25 cellular contexts compared by ENCODE assay signal in the genomic region with DNA sequence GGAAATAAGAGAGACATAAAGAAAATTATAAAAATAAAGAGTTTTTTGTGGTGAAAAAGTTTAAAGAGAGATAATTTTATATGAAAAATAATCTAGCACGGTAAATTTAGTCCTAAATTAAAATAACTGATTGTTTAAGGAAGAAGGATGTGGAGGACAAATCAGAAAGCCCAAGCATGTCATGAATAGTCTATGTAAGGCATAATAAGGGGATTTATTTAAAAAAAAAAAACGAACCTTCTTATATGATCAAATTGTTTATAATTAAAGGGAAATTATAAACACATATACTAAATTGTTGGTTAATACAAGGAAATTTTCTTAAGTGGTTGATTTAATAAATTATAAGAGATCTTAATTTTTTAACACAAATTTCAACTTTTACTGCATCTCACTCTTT.
"Had no signal": no experiment of that assay in that cellular context is flagged by ENCODE, and none has a peak within 500 bp of the region (broad histone marks: within the 10 kb centered on the region; RNA-seq: fewer than 3 reads in every experiment).

No MANE protein-coding gene starts in this region.

- H3K4me1 Mint-ChIP-seq: activated T-helper 17 cell treated with anti-CD3 and anti-CD28 coated beads, Interleukin-2, amount 50 U/mL, for 72 hours; immature natural killer cell; natural killer cell had no signal

- H3K36me3 ChIP-seq: adrenal gland, ascending aorta, left ventricle myocardium inferior, ovary, right atrium auricular region, spleen, uterus had no signal

- H3K27me3 Mint-ChIP-seq: activated naive CD8-positive, alpha-beta T cell; activated T-helper 17 cell treated with anti-CD3 and anti-CD28 coated beads, Interleukin-2, amount 50 U/mL, for 72 hours had no signal

- DNase-seq: activated CD4-positive, alpha-beta T cell treated with anti-CD3 and anti-CD28 coated beads for 1 hour; activated T-cell treated with anti-CD3 and anti-CD28 coated beads, Interleukin-2, amount 50 U/mL, for 1 hour; adrenal gland; central memory CD4-positive, alpha-beta T cell; dermis blood vessel endothelial cell; effector CD8-positive, alpha-beta T cell; erythroblast; foreskin keratinocyte; immature natural killer cell; kidney glomerular epithelial cell; left ventricle myocardium inferior; midbrain; natural killer cell; ovary; psoas muscle; spleen; stimulated activated CD4-positive, alpha-beta T cell treated with anti-CD3 and anti-CD28 coated beads, Interleukin-4, amount 100 ng/mL, for 1 hour; stimulated activated naive CD4-positive, alpha-beta T cell; testis; trophoblast cell; uterus had no signal

- H3K4me1 ChIP-seq: adrenal gland, ascending aorta, foreskin keratinocyte, left ventricle myocardium inferior, psoas muscle, right atrium auricular region, spleen, uterus had no signal

- H3K27ac ChIP-seq: adrenal gland, ascending aorta, foreskin keratinocyte, left ventricle myocardium inferior, ovary, psoas muscle, right atrium auricular region, spleen, testis, uterus had no signal

- H3K4me3 ChIP-seq: adrenal gland, ascending aorta, left ventricle myocardium inferior, ovary, psoas muscle, right atrium auricular region, spleen, testis, uterus had no signal

- H3K9me3 ChIP-seq: adrenal gland, ascending aorta, ovary, psoas muscle, testis, uterus had no signal

- ATAC-seq: activated T-helper 17 cell treated with anti-CD3 and anti-CD28 coated beads, Interleukin-2, amount 50 U/mL, for 72 hours; foreskin keratinocyte; natural killer cell; psoas muscle had no signal

- H3K36me3 Mint-ChIP-seq: activated naive CD8-positive, alpha-beta T cell had no signal

- H3K27ac Mint-ChIP-seq: activated naive CD8-positive, alpha-beta T cell; activated T-helper 17 cell treated with anti-CD3 and anti-CD28 coated beads, Interleukin-2, amount 50 U/mL, for 72 hours; immature natural killer cell; natural killer cell had no signal

- H3K4me3 Mint-ChIP-seq: activated naive CD8-positive, alpha-beta T cell; activated T-helper 17 cell treated with anti-CD3 and anti-CD28 coated beads, Interleukin-2, amount 50 U/mL, for 72 hours; immature natural killer cell; natural killer cell had no signal

- H3K27me3 ChIP-seq: adrenal gland, ascending aorta, foreskin keratinocyte, ovary, right atrium auricular region, spleen, testis, uterus had no signal
